In the genomic region with DNA sequence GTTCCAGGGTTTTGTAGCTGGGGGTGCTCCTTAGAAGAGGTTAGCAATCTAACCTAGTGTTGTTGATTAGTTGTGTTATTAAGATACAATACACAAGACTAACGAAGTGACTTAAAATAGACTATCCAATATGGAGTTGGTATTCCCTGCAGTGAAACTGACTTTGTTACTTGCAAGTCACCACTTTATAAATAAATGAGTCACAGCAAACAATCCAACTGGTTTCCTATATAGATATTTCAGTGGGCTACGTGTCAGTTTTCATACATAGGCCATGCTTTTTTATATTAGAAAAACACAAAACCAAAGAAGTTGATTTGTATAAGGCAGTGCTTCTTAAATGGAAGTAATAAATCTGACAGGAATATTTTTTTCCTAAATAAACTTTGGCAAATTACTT, we compare ENCODE assay signal across 27 cellular contexts.
"Had no signal": no experiment of that assay in that cellular context is flagged by ENCODE, and none has a peak within 500 bp of the region (broad histone marks: within the 10 kb centered on the region; RNA-seq: fewer than 3 reads in every experiment).

No MANE protein-coding gene starts in this region.

- H3K27ac ChIP-seq: adrenal gland, body of pancreas, breast epithelium, coronary artery, esophagus muscularis mucosa, foreskin keratinocyte, gastrocnemius medialis, heart right ventricle had no signal

- H3K9me3 ChIP-seq: body of pancreas, breast epithelium, esophagus muscularis mucosa, gastrocnemius medialis had no signal

- H3K27me3 ChIP-seq: adrenal gland, body of pancreas, breast epithelium, esophagus muscularis mucosa, foreskin keratinocyte, gastrocnemius medialis, heart right ventricle had no signal

- H3K4me3 ChIP-seq: adrenal gland, body of pancreas, breast epithelium, coronary artery, esophagus muscularis mucosa, gastrocnemius medialis, heart right ventricle had no signal

- DNase-seq: activated CD4-positive, alpha-beta memory T cell treated with anti-CD3 and anti-CD28 coated beads for 36 hours; activated CD4-positive, alpha-beta T cell treated with anti-CD3 and anti-CD28 coated beads for 36 hours; activated CD4-positive, alpha-beta T cell treated with anti-CD3 and anti-CD28 coated beads, Interleukin-2, amount 10 ng/mL, durations not matched to agents 24 days and 14 days; activated CD4-positive, CD25-positive, alpha-beta regulatory T cell; activated CD4-positive, CD25-positive, alpha-beta regulatory T cell treated with anti-CD3 and anti-CD28 coated beads, Interleukin-2, amount 50 U/mL, for 72 hours; activated CD8-positive, alpha-beta memory T cell treated with anti-CD3 and anti-CD28 coated beads, Interleukin-2, amount 10 ng/mL, durations not matched to agents 7 days and 5 days; activated CD8-positive, alpha-beta memory T cell treated with anti-CD3 and anti-CD28 coated beads, Interleukin-2, amount 50 U/mL, for 4 hours; activated CD8-positive, alpha-beta T cell treated with anti-CD3 and anti-CD28 coated beads, Interleukin-2, amount 10 ng/mL, durations not matched to agents 7 days and 5 days; activated effector memory CD4-positive, alpha-beta T cell treated with anti-CD3 and anti-CD28 coated beads, Interleukin-2, amount 50 U/mL, for 16 hours; activated naive CD4-positive, alpha-beta T cell treated with anti-CD3 and anti-CD28 coated beads for 36 hours; activated naive CD8-positive, alpha-beta T cell treated with anti-CD3 and anti-CD28 coated beads for 36 hours; activated naive CD8-positive, alpha-beta T cell treated with anti-CD3 and anti-CD28 coated beads, Interleukin-2, amount 50 U/mL, for 24 hours; activated T-cell treated with anti-CD3 and anti-CD28 coated beads, Interleukin-2, amount 50 U/mL, for 1 hour; activated T-cell treated with anti-CD3 and anti-CD28 coated beads, Interleukin-2, amount 50 U/mL, for 48 hours; adrenal gland; amygdala; aorta; body of pancreas; effector CD8-positive, alpha-beta T cell; erythroblast; foreskin keratinocyte; gastrocnemius medialis; heart right ventricle; T-helper 2 cell had no signal

- H3K4me1 ChIP-seq: body of pancreas, breast epithelium, esophagus muscularis mucosa, foreskin keratinocyte, gastrocnemius medialis had no signal

- H3K36me3 ChIP-seq: adrenal gland, breast epithelium, esophagus muscularis mucosa, gastrocnemius medialis, heart right ventricle had no signal

- ATAC-seq: activated CD4-positive, alpha-beta T cell treated with anti-CD3 and anti-CD28 coated beads for 36 hours; activated CD8-positive, alpha-beta memory T cell treated with anti-CD3 and anti-CD28 coated beads, Interleukin-2, amount 10 ng/mL, durations not matched to agents 7 days and 5 days; activated CD8-positive, alpha-beta T cell treated with anti-CD3 and anti-CD28 coated beads, Interleukin-2, amount 10 ng/mL, durations not matched to agents 7 days and 5 days; activated naive CD8-positive, alpha-beta T cell treated with anti-CD3 and anti-CD28 coated beads, Interleukin-2, amount 50 U/mL, for 24 hours; body of pancreas; foreskin keratinocyte; gastrocnemius medialis; heart right ventricle had no signal
